In the genomic region with DNA sequence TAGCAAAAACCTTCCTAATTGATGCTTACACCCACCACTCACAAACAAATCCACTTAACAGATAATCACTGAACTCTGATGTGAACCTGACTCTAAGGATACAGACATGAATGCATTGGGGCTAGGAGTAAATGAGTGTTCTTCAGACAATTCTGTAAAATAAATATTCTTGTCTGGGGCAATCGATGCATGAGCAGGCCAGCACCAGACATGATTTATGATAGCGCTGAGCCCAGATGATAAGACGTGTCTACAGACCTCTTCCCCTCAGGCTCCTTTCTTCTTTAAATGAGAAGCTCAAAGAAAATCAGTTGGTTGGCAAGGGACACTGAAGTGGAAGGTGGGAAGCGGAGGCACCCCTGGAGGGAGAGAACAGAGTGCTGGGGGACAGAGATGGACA, we compare ENCODE assay signal across 20 cellular contexts. TPM values are rescaled to one million over a fixed set of nuclear protein-coding genes. Genes with fewer than 3 reads are reported as not detected.
DNase-seq lines count a peak whose midpoint lies in the region; ATAC-seq and TF ChIP-seq lines count a peak whose summit lies in the region.
"Had no signal": no experiment of that assay in that cellular context is flagged by ENCODE, and none has a peak within 500 bp of the region (broad histone marks: within the 10 kb centered on the region; RNA-seq: fewer than 3 reads in every experiment).

No MANE protein-coding gene starts in this region.

- peaks cover 0 to 2% (median 0%) of the 10 kb centered on the region in 3 donors for H3K9me3 ChIP-seq in tibial artery
- H3K9me3 ChIP-seq: BE2C had no signal

- H3K4me3 ChIP-seq in tibial artery, result no peak overlapping the region
- H3K4me3 ChIP-seq: GM23248, MG63 had no signal

- no peaks in the 10 kb centered on the region for H3K36me3 Mint-ChIP-seq in activated CD8-positive, alpha-beta T cell treated with anti-CD3 and anti-CD28 coated beads, Interleukin-2, amount 10 ng/mL, durations not matched to agents 7 days and 5 days (ENCODE audit: low read depth)
- no peaks in the 10 kb centered on the region for H3K36me3 Mint-ChIP-seq in activated CD8-positive, alpha-beta T cell treated with anti-CD3 and anti-CD28 coated beads for 36 hours (ENCODE audit: low read depth)
- H3K36me3 Mint-ChIP-seq: CD8-positive, alpha-beta T cell had no signal

- CTCF ChIA-PET in activated CD8-positive, alpha-beta T cell treated with anti-CD3 and anti-CD28 coated beads, Interleukin-2, amount 10 ng/mL, durations not matched to agents 7 days and 5 days (lab: Charles Lee), result no interaction called here
- CTCF ChIA-PET in activated CD8-positive, alpha-beta T cell treated with anti-CD3 and anti-CD28 coated beads for 36 hours (lab: Charles Lee), result no interaction called here

- H3K27me3 ChIP-seq in layer of hippocampus (ENCODE audit: control insufficient read depth, insufficient read depth, low read length) (no peaks in the 10 kb centered on the region), tibial artery (no peaks in the 10 kb centered on the region)
- H3K27me3 ChIP-seq: BE2C, MG63 had no signal

- H3K27ac ChIP-seq in cingulate gyrus (ENCODE audit: low read depth, low read length), result peak overlapping the region; percentile 77
- peak overlapping the region; percentile 89 for H3K27ac ChIP-seq in layer of hippocampus (ENCODE audit: low read depth, low read length)
- H3K27ac ChIP-seq in temporal lobe (ENCODE audit: low read depth, low read length), result peak overlapping the region; percentile 38
- no peak overlapping the region for H3K27ac ChIP-seq in tibial artery
- H3K27ac ChIP-seq: GM23248 had no signal

- POLR2A ChIA-PET in activated CD8-positive, alpha-beta T cell treated with anti-CD3 and anti-CD28 coated beads, Interleukin-2, amount 10 ng/mL, durations not matched to agents 7 days and 5 days (lab: Charles Lee), result no interaction called here
- POLR2A ChIA-PET in activated CD8-positive, alpha-beta T cell treated with anti-CD3 and anti-CD28 coated beads for 36 hours (lab: Charles Lee), result no interaction called here

- no peaks in the 10 kb centered on the region for H3K4me1 Mint-ChIP-seq in activated CD8-positive, alpha-beta T cell treated with anti-CD3 and anti-CD28 coated beads, Interleukin-2, amount 10 ng/mL, durations not matched to agents 7 days and 5 days (ENCODE audit: low read depth)
- no peaks in the 10 kb centered on the region for H3K4me1 Mint-ChIP-seq in activated CD8-positive, alpha-beta T cell treated with anti-CD3 and anti-CD28 coated beads for 36 hours (ENCODE audit: low read depth)

- H3K4me1 ChIP-seq in tibial artery, result no peaks in the 10 kb centered on the region
- H3K4me1 ChIP-seq: BE2C had no signal

- no peak for ATAC-seq in activated CD8-positive, alpha-beta T cell treated with anti-CD3 and anti-CD28 coated beads, Interleukin-2, amount 10 ng/mL, durations not matched to agents 7 days and 5 days
- no peak for ATAC-seq in activated CD8-positive, alpha-beta T cell treated with anti-CD3 and anti-CD28 coated beads for 36 hours
- ATAC-seq in omental fat pad (ENCODE audit: low FRiP score), result no peak
- ATAC-seq: CD8-positive, alpha-beta T cell had no signal

- H3K27ac Mint-ChIP-seq in activated CD8-positive, alpha-beta T cell treated with anti-CD3 and anti-CD28 coated beads, Interleukin-2, amount 10 ng/mL, durations not matched to agents 7 days and 5 days, result no peak overlapping the region
- no peak overlapping the region for H3K27ac Mint-ChIP-seq in activated CD8-positive, alpha-beta T cell treated with anti-CD3 and anti-CD28 coated beads for 36 hours
- H3K27ac Mint-ChIP-seq: CD8-positive, alpha-beta T cell had no signal

- no peak for TF ChIP-seq CTCF in activated CD8-positive, alpha-beta T cell treated with anti-CD3 and anti-CD28 coated beads for 36 hours (IDR thresholded peaks at IDR 0.05)
- TF ChIP-seq CTCF in tibial artery (IDR thresholded peaks at IDR 0.05) (no peak), omental fat pad (IDR thresholded peaks at IDR 0.05) (no peak)

- H3K27me3 Mint-ChIP-seq in activated CD8-positive, alpha-beta T cell treated with anti-CD3 and anti-CD28 coated beads, Interleukin-2, amount 10 ng/mL, durations not matched to agents 7 days and 5 days (ENCODE audit: low read depth), result no peaks in the 10 kb centered on the region
- H3K27me3 Mint-ChIP-seq in activated CD8-positive, alpha-beta T cell treated with anti-CD3 and anti-CD28 coated beads for 36 hours, result no peaks in the 10 kb centered on the region

- intact Hi-C loops in activated CD8-positive, alpha-beta T cell treated with anti-CD3 and anti-CD28 coated beads for 36 hours (cut with micrococcal nuclease), result no loop called here
- intact Hi-C loops in tibial artery (cut with DNase I; ENCODE audit: low total_unique reads), result no loop called here

- no peaks in the 10 kb centered on the region for H3K9me3 Mint-ChIP-seq in activated CD8-positive, alpha-beta T cell treated with anti-CD3 and anti-CD28 coated beads, Interleukin-2, amount 10 ng/mL, durations not matched to agents 7 days and 5 days (ENCODE audit: insufficient read depth)
- no peaks in the 10 kb centered on the region for H3K9me3 Mint-ChIP-seq in activated CD8-positive, alpha-beta T cell treated with anti-CD3 and anti-CD28 coated beads for 36 hours
- H3K9me3 Mint-ChIP-seq: CD8-positive, alpha-beta T cell had no signal

- H3K4me3 Mint-ChIP-seq in activated CD8-positive, alpha-beta T cell treated with anti-CD3 and anti-CD28 coated beads, Interleukin-2, amount 10 ng/mL, durations not matched to agents 7 days and 5 days, result no peak overlapping the region
- no peak overlapping the region for H3K4me3 Mint-ChIP-seq in activated CD8-positive, alpha-beta T cell treated with anti-CD3 and anti-CD28 coated beads for 36 hours
- H3K4me3 Mint-ChIP-seq: CD8-positive, alpha-beta T cell had no signal

- no peaks in the 10 kb centered on the region for H3K36me3 ChIP-seq in tibial artery
- H3K36me3 ChIP-seq: BE2C, MG63 had no signal

- peak; percentile 10 for DNase-seq in activated CD8-positive, alpha-beta T cell treated with anti-CD3 and anti-CD28 coated beads, Interleukin-2, amount 10 ng/mL, durations not matched to agents 7 days and 5 days
- DNase-seq in activated CD8-positive, alpha-beta T cell treated with anti-CD3 and anti-CD28 coated beads for 36 hours, result no peak
- DNase-seq in NCI-H446 (lab: John Stamatoyannopoulos, UW), result no peak
- no peak for DNase-seq in tibial artery
- DNase-seq in omental fat pad (ENCODE audit: low spot score), result no peak
- DNase-seq: 8988T, BE2C, DMS79 treated with DMSO at 0.1 percent for 48 hours, GM23248, Karpas-422, MG63, NCI-H1105, NCI-H1694, NCI-H2227 treated with DMSO at 0.1 percent for 48 hours, NCI-H524 treated with DMSO at 0.1 percent for 48 hours, SHP77 had no signal

RNA-seq across cellular contexts. Expression of a gene that starts 27.3 kb away (rescaled TPM):
- 100 to 1,000 TPM; 125 to 127 TPM for total RNA-seq in activated CD8-positive, alpha-beta T cell treated with anti-CD3 and anti-CD28 coated beads, Interleukin-2, amount 10 ng/mL, durations not matched to agents 7 days and 5 days
- 100 to 1,000 TPM in 1 of 2 experiments, 10 to 100 TPM in 1; 95.2 to 102 TPM for total RNA-seq in activated CD8-positive, alpha-beta T cell treated with anti-CD3 and anti-CD28 coated beads for 36 hours
- total RNA-seq in temporal lobe (42.8 TPM), omental fat pad (10 to 100 TPM; 64.2 to 78.5 (median 73.2) TPM)

Comparison
In these comparisons a context has a peak if more than half of its experiments do, and no peak if none do; other contexts are left out.
1. H3K27ac ChIP-seq: peak in cingulate gyrus (single experiment), layer of hippocampus (single experiment) and temporal lobe (single experiment); none in tibial artery (0 of 2).